ENCODE assay signal across 8 cellular contexts in the genomic region with DNA sequence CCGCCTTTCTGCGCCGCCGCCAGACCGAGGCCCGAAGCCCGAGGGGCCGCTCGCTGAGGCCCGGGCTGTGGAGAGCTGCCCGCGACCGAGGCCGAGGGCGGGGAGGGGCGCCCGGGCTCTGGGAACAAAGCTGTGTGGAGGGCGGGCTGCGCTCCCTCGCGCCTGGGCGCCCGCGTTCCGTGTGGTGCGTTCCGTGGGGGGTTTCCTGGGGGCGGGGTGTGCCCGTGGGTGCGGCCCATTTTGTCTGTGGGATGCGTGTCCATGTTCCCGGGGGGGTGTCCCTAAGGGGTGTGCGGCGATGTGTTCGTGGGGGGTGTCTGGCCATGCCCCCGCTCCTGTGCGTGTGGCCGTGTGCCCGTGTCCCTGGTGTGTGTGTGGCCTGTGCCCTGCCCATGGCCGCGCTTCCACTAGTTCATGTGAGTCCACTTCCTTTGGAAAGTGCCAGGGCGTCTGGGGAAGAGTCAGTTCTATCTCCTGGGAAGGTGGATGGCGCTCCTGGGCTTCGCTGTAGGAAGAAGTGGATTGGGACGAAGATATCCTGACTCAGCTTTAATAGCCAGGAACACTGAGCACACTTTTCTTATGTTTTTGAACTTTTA. TPM values are rescaled to one million over a fixed set of nuclear protein-coding genes. Genes with fewer than 3 reads are reported as not detected.
DNase-seq lines count a peak whose midpoint lies in the region; ATAC-seq, FAIRE-seq and TF ChIP-seq lines count a peak whose summit lies in the region.

No MANE protein-coding gene starts in this region.

- H3K36me3 Mint-ChIP-seq in activated naive CD4-positive, alpha-beta T cell treated with anti-CD3 and anti-CD28 coated beads for 36 hours (ENCODE audit: low read depth), result peaks cover 11% of the 10 kb centered on the region

- H3K27ac ChIP-seq in DND-41 (ENCODE audit: low read length), result peak overlapping the region; percentile 75

- intact Hi-C loops in activated naive CD4-positive, alpha-beta T cell treated with anti-CD3 and anti-CD28 coated beads for 36 hours (cut with micrococcal nuclease), result loop anchor here (1.0 to 10.0 kb wide), 7 partner anchors 27 to 344 kb away; partner anchors contain the start of genes BAIAP3, CRAMP1, EME2 and FAHD1
- intact Hi-C loops in left cardiac atrium (cut with DNase I), result loop anchor here in 1 of 2 donors (10.0 kb wide), 1 partner anchor 64 kb away; the partner anchor contains the start of genes CRAMP1 and IFT140

- CTCF ChIA-PET in activated naive CD4-positive, alpha-beta T cell treated with anti-CD3 and anti-CD28 coated beads for 36 hours (lab: Charles Lee), result interaction anchor here (0.7 to 1.9 kb wide), 3 partner anchors 22 to 258 kb away, joined by 3 to 8 read pairs (median 3); partner anchors contain the start of gene MAPK8IP3

- peaks cover 35% of the 10 kb centered on the region for H4K20me1 ChIP-seq in DND-41 (ENCODE audit: insufficient read depth, low read length)

- peaks cover 31% of the 10 kb centered on the region for H3K4me1 ChIP-seq in DND-41 (ENCODE audit: insufficient read depth, low read length)

- DNase-seq in DND-41 (peak; percentile 52), RCC 7860 (ENCODE audit: low spot score) (peak; percentile 55), left cardiac atrium (peak; percentile 44), retinal pigment epithelial cell (ENCODE audit: low read depth) (no peak), D341Med (ENCODE audit: low spot score) (no peak), NCI-H1930 (lab: John Stamatoyannopoulos, UW) (no peak)
- DNase-seq in activated naive CD4-positive, alpha-beta T cell treated with anti-CD3 and anti-CD28 coated beads for 36 hours, result peak; percentile 41

- H3K27me3 ChIP-seq in DND-41 (ENCODE audit: insufficient read depth, low read length, poor library complexity), result no peaks in the 10 kb centered on the region

- no peak for FAIRE-seq in RCC 7860 (lab: Jason Lieb, UNC)

- no peaks in the 10 kb centered on the region for H3K27me3 Mint-ChIP-seq in activated naive CD4-positive, alpha-beta T cell treated with anti-CD3 and anti-CD28 coated beads for 36 hours (ENCODE audit: low read depth)

- peaks cover 54% of the 10 kb centered on the region for H3K79me2 ChIP-seq in DND-41 (ENCODE audit: insufficient read depth, low read length)

- peak overlapping the region; percentile 79 for H3K9ac ChIP-seq in DND-41 (ENCODE audit: low read depth, low read length)

- ATAC-seq in DND-41 (ENCODE audit: insufficient read depth, low read depth) (peak; percentile 23), HG02840 (IDR thresholded peaks at IDR 0.05; ENCODE audit: low FRiP score, unreplicated experiment) (peak; percentile 23), left cardiac atrium (peak; percentile 35 to 39)

- H3K9me3 Mint-ChIP-seq in activated naive CD4-positive, alpha-beta T cell treated with anti-CD3 and anti-CD28 coated beads for 36 hours, result no peaks in the 10 kb centered on the region

- H3K27ac Mint-ChIP-seq in activated naive CD4-positive, alpha-beta T cell treated with anti-CD3 and anti-CD28 coated beads for 36 hours, result peak overlapping the region; percentile 79

- H3K4me3 ChIP-seq in DND-41 (ENCODE audit: low read depth in 1 of 2, low read length in 2 of 2) (peak overlapping the region; percentile 54 to 73), retinal pigment epithelial cell (ENCODE audit: low read length) (peak overlapping the region; percentile 84)

- H3K9me3 ChIP-seq in DND-41 (ENCODE audit: insufficient read depth, low read length, severe bottlenecking), result no peaks in the 10 kb centered on the region

- H3K36me3 ChIP-seq in DND-41 (ENCODE audit: insufficient read depth, low read length), result peaks cover 47% of the 10 kb centered on the region

- no peak for TF ChIP-seq CTCF in DND-41 (IDR thresholded peaks at IDR 0.05; ENCODE audit: borderline replicate concordance, extremely low read depth, low read length, poor library complexity, severe bottlenecking)
- TF ChIP-seq CTCF in retinal pigment epithelial cell (conservative IDR thresholded peaks at IDR 0.05; ENCODE audit: low read depth, low read length), result peak; percentile 7

- peak overlapping the region; percentile 79 for H3K4me2 ChIP-seq in DND-41 (ENCODE audit: insufficient read depth, low read length)

- peaks cover 35% of the 10 kb centered on the region for H3K4me1 Mint-ChIP-seq in activated naive CD4-positive, alpha-beta T cell treated with anti-CD3 and anti-CD28 coated beads for 36 hours (ENCODE audit: low read depth)

- peak overlapping the region; percentile 66 for H2AFZ ChIP-seq in DND-41 (ENCODE audit: low read depth, low read length)

- peak overlapping the region; percentile 95 for H3K4me3 Mint-ChIP-seq in activated naive CD4-positive, alpha-beta T cell treated with anti-CD3 and anti-CD28 coated beads for 36 hours

RNA-seq across cellular contexts. Expression of gene JPT2, which starts 0.5 kb away (rescaled TPM):
- total RNA-seq in activated naive CD4-positive, alpha-beta T cell treated with anti-CD3 and anti-CD28 coated beads for 36 hours, result 10 to 100 TPM; 54.0 to 69.4 TPM
- total RNA-seq in left cardiac atrium, result 10 to 100 TPM; 29.1 to 35.3 TPM

RNA-seq across cellular contexts. Expression of gene MAPK8IP3, which starts 27.4 kb away (rescaled TPM):
- total RNA-seq in activated naive CD4-positive, alpha-beta T cell treated with anti-CD3 and anti-CD28 coated beads for 36 hours, result 10 to 100 TPM; 46.5 to 50.7 TPM
- total RNA-seq in left cardiac atrium, result 10 to 100 TPM; 60.9 to 70.4 TPM

Comparison
In these comparisons a context has a peak if more than half of its experiments do, and no peak if none do; other contexts are left out.
1. DNase-seq: peak in DND-41 (single experiment), RCC 7860 (single experiment), activated naive CD4-positive, alpha-beta T cell treated with anti-CD3 and anti-CD28 coated beads for 36 hours (single experiment) and left cardiac atrium (single experiment); none in retinal pigment epithelial cell (single experiment), D341Med (single experiment) and NCI-H1930 (0 of 2).
2. Peak in every context shown above with its lines, with median percentiles within 50 percentile points of each other: ATAC-seq.